ENCODE assay signal across 20 cellular contexts in the genomic region with DNA sequence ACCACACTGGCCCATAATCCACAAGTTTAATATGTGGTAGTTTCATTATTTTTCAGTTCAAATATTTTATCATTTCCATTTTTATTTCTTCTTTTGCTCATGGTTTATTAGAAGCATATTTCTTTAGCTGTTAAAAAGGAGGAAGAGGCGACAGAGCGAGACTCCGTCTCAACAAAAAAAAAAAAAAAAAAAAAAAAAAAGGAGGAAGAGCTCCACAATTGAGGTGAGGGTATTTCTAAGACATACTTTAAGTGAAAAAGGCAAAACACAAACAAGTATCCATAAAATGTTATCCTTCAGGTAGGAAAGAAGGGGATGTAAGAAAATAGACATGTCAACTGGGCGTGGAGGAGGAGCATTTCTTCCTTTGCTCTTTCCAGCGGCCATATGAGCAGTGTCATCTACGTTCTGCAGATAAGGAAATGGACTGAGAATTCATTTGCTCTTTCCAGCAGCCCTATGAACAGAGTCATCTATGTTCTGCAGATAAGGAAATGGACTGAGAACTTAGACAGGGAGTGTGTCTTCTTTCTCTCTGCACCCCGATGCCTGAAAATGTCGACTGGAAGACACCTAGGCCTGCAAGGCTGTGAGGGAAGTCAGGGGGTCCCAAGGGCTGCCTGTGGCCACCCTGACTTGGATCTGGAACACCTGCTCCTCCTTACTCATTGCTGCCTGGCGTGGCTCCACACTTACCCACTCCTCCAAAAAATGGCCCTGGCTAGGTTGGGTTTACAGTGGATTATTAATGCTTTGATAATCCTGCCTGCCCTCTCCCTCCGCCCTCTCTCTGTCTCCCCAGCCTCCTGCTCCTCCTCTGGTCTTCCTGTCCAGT. TPM values are rescaled to one million over a fixed set of nuclear protein-coding genes. Genes with fewer than 3 reads are reported as not detected.
"Had no signal": no experiment of that assay in that cellular context is flagged by ENCODE, and none has a peak within 500 bp of the region (broad histone marks: within the 10 kb centered on the region; RNA-seq: fewer than 3 reads in every experiment).

No MANE protein-coding gene starts in this region.

- H3K36me3 ChIP-seq: ascending aorta, breast epithelium, prostate gland, suprapubic skin had no signal

- H3K27me3 ChIP-seq: ascending aorta, breast epithelium, suprapubic skin had no signal

- H3K27ac Mint-ChIP-seq: activated naive CD4-positive, alpha-beta T cell treated with anti-CD3 and anti-CD28 coated beads for 36 hours; activated naive CD8-positive, alpha-beta T cell treated with anti-CD3 and anti-CD28 coated beads, Interleukin-2, amount 50 U/mL, for 24 hours; activated T-helper 17 cell treated with anti-CD3 and anti-CD28 coated beads, Interleukin-2, amount 50 U/mL, for 72 hours; nephron had no signal

- H3K4me3 Mint-ChIP-seq: activated naive CD4-positive, alpha-beta T cell treated with anti-CD3 and anti-CD28 coated beads for 36 hours; activated naive CD8-positive, alpha-beta T cell treated with anti-CD3 and anti-CD28 coated beads, Interleukin-2, amount 50 U/mL, for 24 hours; activated T-helper 17 cell treated with anti-CD3 and anti-CD28 coated beads, Interleukin-2, amount 50 U/mL, for 72 hours; nephron had no signal

- H3K27me3 Mint-ChIP-seq: activated T-helper 17 cell treated with anti-CD3 and anti-CD28 coated beads, Interleukin-2, amount 50 U/mL, for 72 hours had no signal

- H3K4me1 ChIP-seq: ascending aorta, breast epithelium, foreskin keratinocyte, prostate gland, suprapubic skin had no signal

- H3K27ac ChIP-seq: ascending aorta, breast epithelium, foreskin keratinocyte, prostate gland, skin epidermis, suprapubic skin had no signal

- H3K9me3 Mint-ChIP-seq: activated naive CD4-positive, alpha-beta T cell treated with anti-CD3 and anti-CD28 coated beads for 36 hours; activated naive CD8-positive, alpha-beta T cell treated with anti-CD3 and anti-CD28 coated beads, Interleukin-2, amount 50 U/mL, for 24 hours; activated T-helper 17 cell treated with anti-CD3 and anti-CD28 coated beads, Interleukin-2, amount 50 U/mL, for 72 hours; nephron had no signal

- FAIRE-seq: endothelial cell of umbilical vein had no signal

- H3K4me1 Mint-ChIP-seq: nephron had no signal

- DNase-seq: activated naive CD4-positive, alpha-beta T cell treated with anti-CD3 and anti-CD28 coated beads for 36 hours; activated naive CD8-positive, alpha-beta T cell treated with anti-CD3 and anti-CD28 coated beads, Interleukin-2, amount 50 U/mL, for 24 hours; cerebellar nuclear complex; effector CD8-positive, alpha-beta T cell; foreskin keratinocyte; head of caudate nucleus; kidney glomerular epithelial cell; stimulated activated CD4-positive, alpha-beta T cell treated with anti-CD3 and anti-CD28 coated beads, Interleukin-4, amount 100 ng/mL, for 4 hours; stimulated activated CD8-positive, alpha-beta memory T cell treated with anti-CD3 and anti-CD28 coated beads, Interleukin-4, amount 100 ng/mL, for 48 hours; stimulated activated naive CD4-positive, alpha-beta T cell treated with Interleukin-2 at 50 U/mL for 16 hours; trophoblast cell had no signal

- H3K4me3 ChIP-seq: ascending aorta, breast epithelium, prostate gland, skin epidermis, suprapubic skin had no signal

- H3K9me3 ChIP-seq: ascending aorta, breast epithelium, prostate gland, suprapubic skin had no signal

RNA-seq across cellular contexts. Expression of gene RAMP3, which starts 18.9 kb away (rescaled TPM):
- total RNA-seq: activated naive CD4-positive, alpha-beta T cell treated with anti-CD3 and anti-CD28 coated beads for 36 hours; activated T-helper 17 cell treated with anti-CD3 and anti-CD28 coated beads, Interleukin-2, amount 50 U/mL, for 72 hours; endothelial cell of umbilical vein; foreskin keratinocyte; T-helper 1 cell treated with Interleukin-12 subunit alpha and Interleukin-12 subunit beta and Interleukin-4 antibody, amounts not matched to agents 30 ng/mL and 1 ng/mL, for 36 hours had no signal
- polyA plus RNA-seq: endothelial cell of umbilical vein, foreskin keratinocyte had no signal

RNA-seq across cellular contexts. Expression of gene NACAD, which starts 49.9 kb away (rescaled TPM):
- total RNA-seq: T-helper 1 cell treated with Interleukin-12 subunit alpha and Interleukin-12 subunit beta and Interleukin-4 antibody, amounts not matched to agents 30 ng/mL and 1 ng/mL, for 36 hours had no signal
